Comparison of ENCODE assay signal across 1 cellular context in genomic region chr12:93015970-93016751, GRCh38.
TF ChIP-seq lines count a peak whose summit lies in the region.

No MANE protein-coding gene starts in this region.

TF ChIP-seq in HEK293, 187 proteins besides CTCF, POLR2A, EP300 and RAD21 (continued from another document):
- peak; percentile 58; the same call in 1 of the 2 replicates for TF ChIP-seq GLI2 (tag by site-specific recombination; IDR thresholded peaks at IDR 0.05; ENCODE audit: borderline replicate concordance, low read depth)
- TF ChIP-seq ZNF600 (tag by site-specific recombination; IDR thresholded peaks at IDR 0.05) = 0 out of 2 replicates have a peak, but pooled peaks have one; percentile 25
- TF ChIP-seq ZNF138 (tag by site-specific recombination; IDR thresholded peaks at IDR 0.05; ENCODE audit: borderline replicate concordance) = no peak
- TF ChIP-seq FEZF1 (tag by site-specific recombination; IDR thresholded peaks at IDR 0.05) = peak; percentile 98
- no peak for TF ChIP-seq PRDM1 (tag by site-specific recombination; IDR thresholded peaks at IDR 0.05)
- TF ChIP-seq PRDM6 (tag by site-specific recombination; IDR thresholded peaks at IDR 0.05) = peak; percentile 87
- TF ChIP-seq ZNF791 (tag by site-specific recombination; IDR thresholded peaks at IDR 0.05) = no peak
- TF ChIP-seq ZXDB (tag by site-specific recombination; IDR thresholded peaks at IDR 0.05) = peak; percentile 82
- peak; percentile 84 for TF ChIP-seq SP7 (tag by site-specific recombination; IDR thresholded peaks at IDR 0.05)
- TF ChIP-seq ZNF362 (tag by site-specific recombination; IDR thresholded peaks at IDR 0.05) = 0 out of 2 replicates have a peak, but pooled peaks have one; percentile 17
- peak; percentile 74; the same call in 1 of the 2 replicates for TF ChIP-seq ZNF677 (tag by site-specific recombination; IDR thresholded peaks at IDR 0.05)
- TF ChIP-seq, protein P1, sequence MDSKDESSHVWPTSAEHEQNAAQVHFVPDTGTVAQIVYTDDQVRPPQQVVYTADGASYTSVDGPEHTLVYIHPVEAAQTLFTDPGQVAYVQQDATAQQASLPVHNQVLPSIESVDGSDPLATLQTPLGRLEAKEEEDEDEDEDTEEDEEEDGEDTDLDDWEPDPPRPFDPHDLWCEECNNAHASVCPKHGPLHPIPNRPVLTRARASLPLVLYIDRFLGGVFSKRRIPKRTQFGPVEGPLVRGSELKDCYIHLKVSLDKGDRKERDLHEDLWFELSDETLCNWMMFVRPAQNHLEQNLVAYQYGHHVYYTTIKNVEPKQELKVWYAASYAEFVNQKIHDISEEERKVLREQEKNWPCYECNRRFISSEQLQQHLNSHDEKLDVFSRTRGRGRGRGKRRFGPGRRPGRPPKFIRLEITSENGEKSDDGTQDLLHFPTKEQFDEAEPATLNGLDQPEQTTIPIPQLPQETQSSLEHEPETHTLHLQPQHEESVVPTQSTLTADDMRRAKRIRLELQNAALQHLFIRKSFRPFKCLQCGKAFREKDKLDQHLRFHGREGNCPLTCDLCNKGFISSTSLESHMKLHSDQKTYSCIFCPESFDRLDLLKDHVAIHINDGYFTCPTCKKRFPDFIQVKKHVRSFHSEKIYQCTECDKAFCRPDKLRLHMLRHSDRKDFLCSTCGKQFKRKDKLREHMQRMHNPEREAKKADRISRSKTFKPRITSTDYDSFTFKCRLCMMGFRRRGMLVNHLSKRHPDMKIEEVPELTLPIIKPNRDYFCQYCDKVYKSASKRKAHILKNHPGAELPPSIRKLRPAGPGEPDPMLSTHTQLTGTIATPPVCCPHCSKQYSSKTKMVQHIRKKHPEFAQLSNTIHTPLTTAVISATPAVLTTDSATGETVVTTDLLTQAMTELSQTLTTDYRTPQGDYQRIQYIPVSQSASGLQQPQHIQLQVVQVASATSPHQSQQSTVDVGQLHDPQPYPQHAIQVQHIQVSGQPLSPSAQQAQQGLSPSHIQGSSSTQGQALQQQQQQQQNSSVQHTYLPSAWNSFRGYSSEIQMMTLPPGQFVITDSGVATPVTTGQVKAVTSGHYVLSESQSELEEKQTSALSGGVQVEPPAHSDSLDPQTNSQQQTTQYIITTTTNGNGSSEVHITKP (tag by site-specific recombination; IDR thresholded peaks at IDR 0.05) = peak; percentile 69
- TF ChIP-seq WT1 (tag by site-specific recombination; IDR thresholded peaks at IDR 0.05) = peak; percentile 10; the same call in 1 of the 2 replicates
- TF ChIP-seq ZNF214 (tag by site-specific recombination; IDR thresholded peaks at IDR 0.05; ENCODE audit: borderline replicate concordance) = no peak
- TF ChIP-seq ZNF692 (tag by site-specific recombination; IDR thresholded peaks at IDR 0.05) = 0 out of 2 replicates have a peak, but pooled peaks have one; percentile 42
- no peak for TF ChIP-seq ZNF133 (tag by site-specific recombination; IDR thresholded peaks at IDR 0.05)
